In the genomic region with DNA sequence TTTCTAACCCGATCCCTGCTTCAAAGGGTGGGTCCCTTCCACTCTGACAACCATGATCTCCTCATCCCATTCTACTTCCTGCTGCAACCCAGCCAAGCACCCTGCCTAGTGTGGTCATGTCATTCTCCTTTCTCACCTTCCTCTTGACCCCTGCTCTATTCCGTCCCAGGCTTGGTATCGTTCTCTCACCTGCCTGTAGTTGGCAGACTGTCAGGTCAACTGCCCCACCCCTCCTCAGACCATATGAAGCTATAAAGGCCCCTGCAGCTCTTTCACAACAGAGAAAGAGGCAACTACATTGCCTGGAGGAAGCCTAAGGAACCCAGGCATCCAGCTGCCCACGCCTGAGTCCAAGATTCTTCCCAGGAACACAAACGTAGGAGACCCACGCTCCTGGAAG, we compare ENCODE assay signal across 1 cellular context.
TF ChIP-seq lines count a peak whose summit lies in the region.

A gene (plus strand): TSS at position 280 of the 400 bp plus-strand sequence. CDS start 241 bp downstream, outside the sequence.

TF ChIP-seq in H1, 55 proteins besides CTCF, POLR2A, EP300 and RAD21:
- TF ChIP-seq, protein P1, sequence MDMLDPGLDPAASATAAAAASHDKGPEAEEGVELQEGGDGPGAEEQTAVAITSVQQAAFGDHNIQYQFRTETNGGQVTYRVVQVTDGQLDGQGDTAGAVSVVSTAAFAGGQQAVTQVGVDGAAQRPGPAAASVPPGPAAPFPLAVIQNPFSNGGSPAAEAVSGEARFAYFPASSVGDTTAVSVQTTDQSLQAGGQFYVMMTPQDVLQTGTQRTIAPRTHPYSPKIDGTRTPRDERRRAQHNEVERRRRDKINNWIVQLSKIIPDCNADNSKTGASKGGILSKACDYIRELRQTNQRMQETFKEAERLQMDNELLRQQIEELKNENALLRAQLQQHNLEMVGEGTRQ (IDR thresholded peaks at IDR 0.05; ENCODE audit: low read length) = no peak
- TF ChIP-seq BRCA1 (IDR thresholded peaks at IDR 0.05; ENCODE audit: low read depth, low read length) (no peak), KDM1A (IDR thresholded peaks at IDR 0.05; ENCODE audit: borderline replicate concordance, low read length) (no peak), MAFK (IDR thresholded peaks at IDR 0.05; ENCODE audit: low read depth, low read length) (no peak), JUND (IDR thresholded peaks at IDR 0.05; ENCODE audit: low read length) (no peak), NRF1 (IDR thresholded peaks at IDR 0.05; ENCODE audit: low read depth, low read length) (no peak), TBP (IDR thresholded peaks at IDR 0.05; ENCODE audit: low read depth, low read length) (no peak), RXRA (IDR thresholded peaks at IDR 0.05; ENCODE audit: insufficient read depth, low read depth, low read length) (no peak), CREB1 (IDR thresholded peaks at IDR 0.05) (no peak), SP1 (IDR thresholded peaks at IDR 0.05; ENCODE audit: low read depth, low read length) (no peak), RBBP5 (IDR thresholded peaks at IDR 0.05; ENCODE audit: borderline replicate concordance, low read depth, low read length) (no peak), TAF7 (optimal IDR thresholded peaks at IDR 0.05; ENCODE audit: borderline replicate concordance, low read depth, low read length) (no peak), FOSL1 (IDR thresholded peaks at IDR 0.05; ENCODE audit: insufficient read depth, low read depth, low read length) (no peak), CTBP2 (IDR thresholded peaks at IDR 0.05; ENCODE audit: borderline replicate concordance, insufficient read depth, insufficient read length, low read length) (no peak), CBX8 (IDR thresholded peaks at IDR 0.05; ENCODE audit: borderline replicate concordance, low read depth, low read length) (no peak), NANOG (IDR thresholded peaks at IDR 0.05; ENCODE audit: insufficient read depth, low read depth, low read length, poor library complexity, severe bottlenecking) (no peak)
- TF ChIP-seq, protein P2, sequence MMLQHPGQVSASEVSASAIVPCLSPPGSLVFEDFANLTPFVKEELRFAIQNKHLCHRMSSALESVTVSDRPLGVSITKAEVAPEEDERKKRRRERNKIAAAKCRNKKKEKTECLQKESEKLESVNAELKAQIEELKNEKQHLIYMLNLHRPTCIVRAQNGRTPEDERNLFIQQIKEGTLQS (IDR thresholded peaks at IDR 0.05; ENCODE audit: insufficient read depth, low read depth, low read length) = no peak
- TF ChIP-seq, protein P3, sequence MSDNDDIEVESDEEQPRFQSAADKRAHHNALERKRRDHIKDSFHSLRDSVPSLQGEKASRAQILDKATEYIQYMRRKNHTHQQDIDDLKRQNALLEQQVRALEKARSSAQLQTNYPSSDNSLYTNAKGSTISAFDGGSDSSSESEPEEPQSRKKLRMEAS (IDR thresholded peaks at IDR 0.05) = no peak
